11 cellular contexts compared by ENCODE assay signal in the genomic region with DNA sequence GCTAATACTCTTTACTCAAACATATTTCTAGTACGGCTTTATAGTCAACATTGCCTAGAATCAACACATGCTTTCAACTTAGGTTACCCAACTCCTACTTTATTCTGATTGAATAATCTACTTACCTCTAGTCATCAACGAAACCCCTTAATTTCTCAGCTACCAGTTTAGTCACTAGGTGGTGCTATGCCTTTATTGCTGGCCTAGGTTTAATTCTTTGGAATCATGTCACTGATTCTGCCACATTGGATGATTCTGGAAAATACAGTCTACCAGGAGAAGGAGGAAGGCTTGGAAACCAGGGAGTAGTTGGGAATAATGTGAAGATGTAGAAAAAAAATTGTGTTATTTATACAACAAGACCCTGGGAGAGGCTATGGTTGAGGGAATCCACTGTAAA.
DNase-seq lines count a peak whose midpoint lies in the region; ATAC-seq and TF ChIP-seq lines count a peak whose summit lies in the region.
"Had no signal": no experiment of that assay in that cellular context is flagged by ENCODE, and none has a peak within 500 bp of the region (broad histone marks: within the 10 kb centered on the region; RNA-seq: fewer than 3 reads in every experiment).

No MANE protein-coding gene starts in this region.

- POLR2A ChIA-PET in PC-3 (lab: Charles Lee; ENCODE audit: unreplicated experiment) = no interaction called here
- POLR2A ChIA-PET in CD4-positive, alpha-beta memory T cell (lab: Charles Lee; ENCODE audit: partially characterized antibody) = no interaction called here

- BruUV-seq in PC-3 (replicated peaks; lab: Mats Ljungman, UMichigan) = no TSS peak

- no peaks in the 10 kb centered on the region for H3K9me3 ChIP-seq in PC-3 (ENCODE audit: low read length)
- H3K9me3 ChIP-seq in hepatocyte (ENCODE audit: low read depth) = no peaks in the 10 kb centered on the region
- H3K9me3 ChIP-seq in CD4-positive, alpha-beta memory T cell (ENCODE audit: control insufficient read depth in 1 of 2, low read length in 2 of 2) = no peaks in the 10 kb centered on the region
- H3K9me3 ChIP-seq: vagina had no signal

- H3K27ac ChIP-seq in PC-3 (ENCODE audit: low read length) (no peak overlapping the region), hepatocyte (no peak overlapping the region)
- H3K27ac ChIP-seq in CD4-positive, alpha-beta memory T cell (ENCODE audit: low read depth, low read length) = no peak overlapping the region
- H3K27ac ChIP-seq: vagina had no signal

- H3K27me3 ChIP-seq in PC-3 (ENCODE audit: low read length) (no peaks in the 10 kb centered on the region), hepatocyte (no peaks in the 10 kb centered on the region)
- H3K27me3 ChIP-seq in CD4-positive, alpha-beta memory T cell (ENCODE audit: insufficient read depth, low read length) = no peaks in the 10 kb centered on the region
- H3K27me3 ChIP-seq: vagina had no signal

- no peaks in the 10 kb centered on the region for H3F3A ChIP-seq in PC-3 (ENCODE audit: low read length, unreplicated experiment)

- no peaks in the 10 kb centered on the region for H3K4me1 Mint-ChIP-seq in CD4-positive, alpha-beta memory T cell
- H3K4me1 Mint-ChIP-seq: CD8-positive, alpha-beta memory T cell had no signal

- no peak overlapping the region for H3K9ac ChIP-seq in PC-3 (ENCODE audit: low read length)

- no peak overlapping the region for H3K4me3 Mint-ChIP-seq in CD4-positive, alpha-beta memory T cell
- H3K4me3 Mint-ChIP-seq: CD8-positive, alpha-beta memory T cell had no signal

- TF ChIP-seq CTCF in AG09319 (IDR thresholded peaks at IDR 0.05; ENCODE audit: low read depth, low read length) (peak; percentile 4), PC-3 (conservative IDR thresholded peaks at IDR 0.05; ENCODE audit: low read depth, low read length) (peak; percentile 62), hepatocyte (IDR thresholded peaks at IDR 0.05; ENCODE audit: poor library complexity) (peak; percentile 53)

- H3K9me3 Mint-ChIP-seq in activated naive CD4-positive, alpha-beta T cell treated with anti-CD3 and anti-CD28 coated beads, Interleukin-2, amount 50 U/mL, for 72 hours = no peaks in the 10 kb centered on the region
- no peaks in the 10 kb centered on the region for H3K9me3 Mint-ChIP-seq in CD4-positive, alpha-beta memory T cell

- H4K20me1 ChIP-seq in PC-3 (ENCODE audit: low read length) (no peaks in the 10 kb centered on the region), hepatocyte (ENCODE audit: insufficient read depth, poor library complexity, severe bottlenecking) (no peaks in the 10 kb centered on the region)

- WGBS in hepatocyte (ENCODE audit: low lambda C conversion rate, missing lambda C conversion rate) = 10% methylated on average over 2 of the region's 2 CpGs

- no peak overlapping the region for H3K4me3 ChIP-seq in PC-3 (ENCODE audit: low read length)
- H3K4me3 ChIP-seq in hepatocyte = no peak overlapping the region
- no peak overlapping the region for H3K4me3 ChIP-seq in CD4-positive, alpha-beta memory T cell (ENCODE audit: low read length in 2 of 2)
- H3K4me3 ChIP-seq: vagina had no signal

- H3K9me2 ChIP-seq in PC-3 (replicated peaks; ENCODE audit: low read length) (no peaks in the 10 kb centered on the region), hepatocyte (replicated peaks; ENCODE audit: insufficient read depth) (no peaks in the 10 kb centered on the region)

- H3K4me1 ChIP-seq in PC-3 (ENCODE audit: insufficient read depth, low read length) = no peaks in the 10 kb centered on the region
- no peaks in the 10 kb centered on the region for H3K4me1 ChIP-seq in hepatocyte (ENCODE audit: insufficient read depth)
- H3K4me1 ChIP-seq in CD4-positive, alpha-beta memory T cell (ENCODE audit: insufficient read depth, low read length) = no peaks in the 10 kb centered on the region
- H3K4me1 ChIP-seq: vagina had no signal

- no peak overlapping the region for H3K27ac Mint-ChIP-seq in activated naive CD4-positive, alpha-beta T cell treated with anti-CD3 and anti-CD28 coated beads, Interleukin-2, amount 50 U/mL, for 72 hours
- no peak overlapping the region for H3K27ac Mint-ChIP-seq in CD4-positive, alpha-beta memory T cell
- H3K27ac Mint-ChIP-seq: CD8-positive, alpha-beta memory T cell had no signal

- no peaks in the 10 kb centered on the region for H3K27me3 Mint-ChIP-seq in CD4-positive, alpha-beta memory T cell
- H3K27me3 Mint-ChIP-seq: CD8-positive, alpha-beta memory T cell had no signal

- no peaks in the 10 kb centered on the region for H3K36me3 Mint-ChIP-seq in activated naive CD4-positive, alpha-beta T cell treated with anti-CD3 and anti-CD28 coated beads, Interleukin-2, amount 50 U/mL, for 72 hours
- no peaks in the 10 kb centered on the region for H3K36me3 Mint-ChIP-seq in CD4-positive, alpha-beta memory T cell
- H3K36me3 Mint-ChIP-seq: CD8-positive, alpha-beta memory T cell had no signal

- H2AFZ ChIP-seq in PC-3 (ENCODE audit: low read length) (no peak overlapping the region), hepatocyte (no peak overlapping the region)

- intact Hi-C loops in PC-3 (cut with micrococcal nuclease) = loop anchor here (10.0 kb wide), 1 partner anchor 746 kb away; no protein-coding TSS in a partner anchor
- intact Hi-C loops in CD4-positive, alpha-beta memory T cell (cut with micrococcal nuclease) = no loop called here

- CTCF ChIA-PET in PC-3 (lab: Charles Lee) = no interaction called here
- CTCF ChIA-PET in CD4-positive, alpha-beta memory T cell (lab: Charles Lee; ENCODE audit: partially characterized antibody) = no interaction called here

- DNase-seq in AG09319 (ENCODE audit: extremely low read depth, low read depth) = no peak
- peak; percentile 7 for DNase-seq in HT1080 (ENCODE audit: low read depth)
- peak; percentile 47 for DNase-seq in PC-3
- peak; percentile 14 for DNase-seq in hepatocyte (ENCODE audit: low spot score)
- DNase-seq in stimulated activated CD4-positive, alpha-beta T cell treated with anti-CD3 and anti-CD28 coated beads, Interleukin-2, amount 100 ng/mL, for 48 hours = no peak
- no peak for DNase-seq in stimulated activated naive CD8-positive, alpha-beta T cell treated with anti-CD3 and anti-CD28 coated beads, Interleukin-15, Interleukin-2, amounts not matched to agents 100 U/mL and 50 U/mL, for 24 hours
- no peak for DNase-seq in activated naive CD4-positive, alpha-beta T cell treated with anti-CD3 and anti-CD28 coated beads, Interleukin-2, amount 50 U/mL, for 72 hours (ENCODE audit: low spot score in 2 of 2)
- no peak for DNase-seq in CD4-positive, alpha-beta memory T cell
- DNase-seq: amniotic stem cell; CD8-positive, alpha-beta memory T cell had no signal

- H3K79me2 ChIP-seq in PC-3 (ENCODE audit: low read length) (no peaks in the 10 kb centered on the region), hepatocyte (no peaks in the 10 kb centered on the region)

- no peak for ATAC-seq in PC-3
- no peak for ATAC-seq in stimulated activated naive CD8-positive, alpha-beta T cell treated with anti-CD3 and anti-CD28 coated beads, Interleukin-15, Interleukin-2, amounts not matched to agents 100 U/mL and 50 U/mL, for 24 hours
- ATAC-seq in activated naive CD4-positive, alpha-beta T cell treated with anti-CD3 and anti-CD28 coated beads, Interleukin-2, amount 50 U/mL, for 72 hours = no peak

- H3K4me2 ChIP-seq in PC-3 (ENCODE audit: low read length) (no peak overlapping the region), hepatocyte (no peak overlapping the region)

- no peaks in the 10 kb centered on the region for H3K36me3 ChIP-seq in PC-3 (ENCODE audit: low read depth, low read length)
- H3K36me3 ChIP-seq in hepatocyte (replicated peaks; ENCODE audit: insufficient read depth, low read depth) = no peaks in the 10 kb centered on the region
- no peaks in the 10 kb centered on the region for H3K36me3 ChIP-seq in CD4-positive, alpha-beta memory T cell (ENCODE audit: insufficient read depth, low read length)
- H3K36me3 ChIP-seq: vagina had no signal

Comparison
In these comparisons a context has a peak if more than half of its experiments do, and no peak if none do; other contexts are left out.
1. DNase-seq: peak in HT1080 (single experiment), PC-3 (single experiment) and hepatocyte (single experiment); none in AG09319 (single experiment), stimulated activated CD4-positive, alpha-beta T cell treated with anti-CD3 and anti-CD28 coated beads, Interleukin-2, amount 100 ng/mL, for 48 hours (0 of 2), stimulated activated naive CD8-positive, alpha-beta T cell treated with anti-CD3 and anti-CD28 coated beads, Interleukin-15, Interleukin-2, amounts not matched to agents 100 U/mL and 50 U/mL, for 24 hours (single experiment), activated naive CD4-positive, alpha-beta T cell treated with anti-CD3 and anti-CD28 coated beads, Interleukin-2, amount 50 U/mL, for 72 hours (0 of 2) and CD4-positive, alpha-beta memory T cell (0 of 5).
2. CTCF ChIP-seq: peak in every context shown above with its lines; median percentile 62 in PC-3; 53 in hepatocyte; 4 in AG09319.